ENCODE assay signal across 8 cellular contexts in the genomic region with DNA sequence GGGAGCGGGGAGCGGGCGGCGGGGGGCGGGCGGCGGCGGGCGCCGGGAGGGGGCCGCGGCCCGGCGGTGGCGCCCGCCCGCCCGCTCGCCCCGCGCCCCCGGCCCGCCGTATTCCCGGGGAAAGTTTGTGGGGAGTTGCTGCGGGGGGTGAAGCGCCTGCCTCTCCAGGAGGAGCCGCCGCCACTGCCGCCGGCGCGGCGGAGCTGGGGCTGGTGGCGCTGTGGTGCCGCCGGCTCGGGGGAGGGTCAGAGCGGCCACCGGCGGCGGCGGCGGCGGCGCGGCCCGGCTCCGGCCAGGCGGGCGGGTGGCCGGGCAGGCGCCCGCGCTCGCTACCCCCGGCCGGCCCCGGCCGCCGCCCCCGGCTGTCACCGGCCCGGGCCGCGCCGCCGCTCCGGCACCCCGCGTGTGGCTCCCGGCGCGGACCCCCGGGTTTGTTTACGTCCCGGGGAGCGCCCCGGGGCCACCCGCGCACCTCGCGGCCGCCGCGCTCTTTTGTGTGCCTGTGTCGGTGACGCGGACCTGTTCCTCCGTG. TPM values are rescaled to one million over a fixed set of nuclear protein-coding genes. Genes with fewer than 3 reads are reported as not detected.
DNase-seq lines count a peak whose midpoint lies in the region; ATAC-seq and TF ChIP-seq lines count a peak whose summit lies in the region.

No MANE protein-coding gene starts in this region.

- no peaks in the 10 kb centered on the region for H3K9me3 Mint-ChIP-seq in activated CD4-positive, alpha-beta T cell treated with anti-CD3 and anti-CD28 coated beads for 36 hours (ENCODE audit: low read depth)
- H3K9me3 Mint-ChIP-seq in activated B cell treated with CpG ODN at 0.5 μM for 24 hours: no peaks in the 10 kb centered on the region

- H3K27ac Mint-ChIP-seq in activated CD4-positive, alpha-beta T cell treated with anti-CD3 and anti-CD28 coated beads for 36 hours: no peak overlapping the region
- H3K27ac Mint-ChIP-seq in activated B cell treated with CpG ODN at 0.5 μM for 24 hours: no peak overlapping the region

- TF ChIP-seq CTCF in activated B cell treated with CpG ODN at 0.5 μM for 24 hours (IDR thresholded peaks at IDR 0.05): no peak

- no peaks in the 10 kb centered on the region for H3K27me3 ChIP-seq in muscle layer of duodenum (ENCODE audit: low read depth, low read length)

- H3K4me1 Mint-ChIP-seq in activated CD4-positive, alpha-beta T cell treated with anti-CD3 and anti-CD28 coated beads for 36 hours: peaks cover 26% of the 10 kb centered on the region
- peaks cover 29% of the 10 kb centered on the region for H3K4me1 Mint-ChIP-seq in activated B cell treated with CpG ODN at 0.5 μM for 24 hours

- peaks cover 5 to 8% of the 10 kb centered on the region in 2 donors for H3K4me1 ChIP-seq in muscle layer of duodenum (ENCODE audit: control insufficient read depth in 1 of 2, insufficient read depth in 2 of 2, low read length in 2 of 2)

- H3K36me3 Mint-ChIP-seq in activated CD4-positive, alpha-beta T cell treated with anti-CD3 and anti-CD28 coated beads for 36 hours (ENCODE audit: low read depth): no peaks in the 10 kb centered on the region
- H3K36me3 Mint-ChIP-seq in activated B cell treated with CpG ODN at 0.5 μM for 24 hours (ENCODE audit: low read depth): peaks cover 4% of the 10 kb centered on the region

- DNase-seq in activated CD4-positive, alpha-beta T cell treated with anti-CD3 and anti-CD28 coated beads for 36 hours: peak; percentile 55
- no peak for DNase-seq in activated CD4-positive, alpha-beta T cell treated with anti-CD3 and anti-CD28 coated beads, Interleukin-2, amount 50 U/mL, for 4 hours
- DNase-seq in HT-29 (ENCODE audit: low spot score): peak; percentile 48
- DNase-seq in activated B cell treated with CpG ODN at 0.5 μM for 24 hours: peak; percentile 37

- intact Hi-C loops in activated CD4-positive, alpha-beta T cell treated with anti-CD3 and anti-CD28 coated beads for 36 hours (cut with DNase I, micrococcal nuclease): loop anchor here (5.0 to 10.0 kb wide), 3 partner anchors 458 to 652 kb away; partner anchors contain the start of gene VGF (in 1 of the 2)
- intact Hi-C loops in activated B cell treated with CpG ODN at 0.5 μM for 24 hours (cut with micrococcal nuclease): loop anchor here (2.0 to 10.0 kb wide), 3 partner anchors 174 to 331 kb away; no protein-coding TSS in a partner anchor

- no peaks in the 10 kb centered on the region for H3K36me3 ChIP-seq in muscle layer of duodenum (ENCODE audit: control insufficient read depth in 1 of 2, insufficient read depth in 2 of 2, low read length in 2 of 2)

- no peak overlapping the region for H3K27ac ChIP-seq in muscle layer of duodenum (ENCODE audit: low read length)

- peak overlapping the region; percentile 63 to 89 for H3K4me3 ChIP-seq in muscle layer of duodenum (ENCODE audit: low read depth in 1 of 2, low read length in 2 of 2)

- no peaks in the 10 kb centered on the region for H3K9me3 ChIP-seq in muscle layer of duodenum (ENCODE audit: control insufficient read depth in 1 of 2, low read length in 2 of 2)

- no peak for ATAC-seq in activated CD4-positive, alpha-beta T cell treated with anti-CD3 and anti-CD28 coated beads for 36 hours
- ATAC-seq in activated B cell treated with CpG ODN at 0.5 μM for 24 hours (ENCODE audit: low read depth) (peak; percentile 11), esophagus mucosa (peak; percentile 22), GM18907 (IDR thresholded peaks at IDR 0.05; ENCODE audit: unreplicated experiment) (no peak), HG02938 (IDR thresholded peaks at IDR 0.05; ENCODE audit: unreplicated experiment) (no peak)

- POLR2A ChIA-PET in activated CD4-positive, alpha-beta T cell treated with anti-CD3 and anti-CD28 coated beads for 36 hours (lab: Charles Lee): no interaction called here
- POLR2A ChIA-PET in activated B cell treated with CpG ODN at 0.5 μM for 24 hours (lab: Charles Lee): interaction anchor here (0.7 to 3.0 kb wide), 3 partner anchors 40 to 73 kb away, joined by 5 to 18 read pairs (median 12); no protein-coding TSS in a partner anchor

- peaks cover 2% of the 10 kb centered on the region for H3K27me3 Mint-ChIP-seq in activated CD4-positive, alpha-beta T cell treated with anti-CD3 and anti-CD28 coated beads for 36 hours
- no peaks in the 10 kb centered on the region for H3K27me3 Mint-ChIP-seq in activated B cell treated with CpG ODN at 0.5 μM for 24 hours

- CTCF ChIA-PET in activated CD4-positive, alpha-beta T cell treated with anti-CD3 and anti-CD28 coated beads for 36 hours (lab: Charles Lee): interaction anchor here (0.5 to 1.5 kb wide), 2 partner anchors 14 to 73 kb away, joined by 3 to 4 read pairs; no protein-coding TSS in a partner anchor
- CTCF ChIA-PET in activated B cell treated with CpG ODN at 0.5 μM for 24 hours (lab: Charles Lee): no interaction called here

- H3K4me3 Mint-ChIP-seq in activated CD4-positive, alpha-beta T cell treated with anti-CD3 and anti-CD28 coated beads for 36 hours: peak overlapping the region; percentile 51
- H3K4me3 Mint-ChIP-seq in activated B cell treated with CpG ODN at 0.5 μM for 24 hours: peak overlapping the region; percentile 64

RNA-seq across cellular contexts. Expression of gene CUX1, which starts 0.9 kb away (rescaled TPM):
- 10 to 100 TPM; 21.6 to 23.5 TPM for total RNA-seq in activated CD4-positive, alpha-beta T cell treated with anti-CD3 and anti-CD28 coated beads for 36 hours
- 41.9 and 48.3 TPM in 2 replicates for total RNA-seq in HT-29 (2014; rRNA removed; shearing (Covaris generic))
- total RNA-seq in activated B cell treated with CpG ODN at 0.5 μM for 24 hours (48.6 and 61.7 TPM in 2 replicates), esophagus mucosa (53.3 TPM)

Comparison
In these comparisons a context has a peak if more than half of its experiments do, and no peak if none do; other contexts are left out.
1. DNase-seq: peak in activated CD4-positive, alpha-beta T cell treated with anti-CD3 and anti-CD28 coated beads for 36 hours (single experiment), HT-29 (single experiment) and activated B cell treated with CpG ODN at 0.5 μM for 24 hours (single experiment); none in activated CD4-positive, alpha-beta T cell treated with anti-CD3 and anti-CD28 coated beads, Interleukin-2, amount 50 U/mL, for 4 hours (0 of 2).
2. ATAC-seq: peak in activated B cell treated with CpG ODN at 0.5 μM for 24 hours (single experiment) and esophagus mucosa (single experiment); none in activated CD4-positive, alpha-beta T cell treated with anti-CD3 and anti-CD28 coated beads for 36 hours (single experiment), GM18907 (single experiment) and HG02938 (single experiment).